8 cellular contexts compared by ENCODE assay signal in the genomic region with DNA sequence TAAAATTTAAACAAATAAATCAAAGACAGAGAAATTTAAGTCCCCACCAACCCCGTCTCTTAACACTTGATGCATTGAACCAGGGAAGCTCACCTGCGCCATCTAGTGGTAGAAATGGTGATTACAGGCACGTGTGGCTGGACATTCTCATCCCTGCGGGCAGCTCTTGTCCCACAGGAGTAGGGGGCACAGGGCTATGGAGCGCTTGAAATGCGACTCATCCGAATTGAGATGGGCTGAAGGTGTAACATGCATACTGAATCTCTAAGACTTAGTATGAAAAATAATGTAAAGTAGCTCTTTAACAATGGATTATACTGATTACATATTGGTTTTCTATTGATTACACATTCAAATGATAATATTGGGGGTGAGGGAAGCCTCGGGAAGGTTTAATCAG. TPM values are rescaled to one million over a fixed set of nuclear protein-coding genes. Genes with fewer than 3 reads are reported as not detected.
DNase-seq lines count a peak whose midpoint lies in the region; ATAC-seq and TF ChIP-seq lines count a peak whose summit lies in the region.

No MANE protein-coding gene starts in this region.

- no peaks in the 10 kb centered on the region for H3K27me3 ChIP-seq in left lung

- H3K4me3 ChIP-seq in left lung, result no peak overlapping the region

- no peaks in the 10 kb centered on the region for H3K4me1 Mint-ChIP-seq in central memory CD8-positive, alpha-beta T cell

- no peak overlapping the region for H3K27ac ChIP-seq in left lung

- no peaks in the 10 kb centered on the region for H3K27me3 Mint-ChIP-seq in central memory CD8-positive, alpha-beta T cell

- H3K4me1 ChIP-seq in left lung, result no peaks in the 10 kb centered on the region

- no peak overlapping the region for H3K4me3 Mint-ChIP-seq in central memory CD8-positive, alpha-beta T cell

- H3K9me3 Mint-ChIP-seq in central memory CD8-positive, alpha-beta T cell, result no peaks in the 10 kb centered on the region

- DNase-seq in A172 (ENCODE audit: low spot score) (peak; percentile 68), NCI-H2227 treated with DMSO at 0.1 percent for 48 hours (lab: John Stamatoyannopoulos, UW) (peak; percentile 58), left lung (peak in 1 of 2 donors; percentile 43)
- DNase-seq in activated CD4-positive, alpha-beta T cell treated with anti-CD3 and anti-CD28 coated beads for 1 hour, result peak; percentile 37
- DNase-seq in central memory CD8-positive, alpha-beta T cell (ENCODE audit: low spot score in 2 of 2), result peak; percentile 52 to 69
- peak; percentile 33 to 49 (median 37) for DNase-seq in stimulated activated CD4-positive, alpha-beta T cell treated with anti-CD3 and anti-CD28 coated beads, TNF-alpha, amount 100 ng/mL, for 4 hours (ENCODE audit: low read depth in 3 of 3)

- peaks cover 2% of the 10 kb centered on the region for H3K36me3 Mint-ChIP-seq in central memory CD8-positive, alpha-beta T cell (ENCODE audit: insufficient read depth)

- intact Hi-C loops in left lung (cut with DNase I), result no loop called here

- no peak for ATAC-seq in central memory CD8-positive, alpha-beta T cell (replicated peaks; ENCODE audit: extremely low read depth, poor library complexity, severe bottlenecking)
- ATAC-seq in left lung (peak; percentile 95), HG03139 (IDR thresholded peaks at IDR 0.05; ENCODE audit: unreplicated experiment) (no peak)

- H3K36me3 ChIP-seq in left lung, result no peaks in the 10 kb centered on the region

- no peak overlapping the region for H3K27ac Mint-ChIP-seq in central memory CD8-positive, alpha-beta T cell (ENCODE audit: low read depth)

- H3K9me3 ChIP-seq in left lung, result no peaks in the 10 kb centered on the region

- TF ChIP-seq CTCF in GM12874 (IDR thresholded peaks at IDR 0.05; ENCODE audit: insufficient read depth, low read depth, low read length) (peak; percentile 86), left lung (IDR thresholded peaks at IDR 0.05) (peak; percentile 93 to 97)

RNA-seq across cellular contexts. Expression of a gene that starts 24.8 kb away (rescaled TPM):
- total RNA-seq in A172 (2014; rRNA removed; shearing (Covaris generic)), result not detected in 2 replicates
- under 1 TPM; 0.20 to 0.45 TPM for total RNA-seq in left lung
